In genomic region chr2:222936705-222937104, GRCh38 we compare ENCODE assay signal across 1 cellular context.
TF ChIP-seq lines count a peak whose summit lies in the region.

No MANE protein-coding gene starts in this region.

TF ChIP-seq in K562, 482 proteins besides CTCF, POLR2A, EP300 and RAD21 (continued from another document):
- TF ChIP-seq ZBTB33 (CRISPR knock-in tag; IDR thresholded peaks at IDR 0.05) (peak; percentile 28; the same call in 1 of the 2 replicates), JUNB (CRISPR knock-in tag; conservative IDR thresholded peaks at IDR 0.05) (no peak), CC2D1A (IDR thresholded peaks at IDR 0.05) (peak; percentile 67; the same call in 1 of the 2 replicates)
